Comparison of ENCODE assay signal across 8 cellular contexts in genomic region chr2:96304606-96305005, GRCh38. TPM values are rescaled to one million over a fixed set of nuclear protein-coding genes. Genes with fewer than 3 reads are reported as not detected.
DNase-seq lines count a peak whose midpoint lies in the region; ATAC-seq and TF ChIP-seq lines count a peak whose summit lies in the region.

No MANE protein-coding gene starts in this region.

- H3K9me3 Mint-ChIP-seq in stimulated activated naive CD8-positive, alpha-beta T cell treated with anti-CD3 and anti-CD28 coated beads, Interleukin-15, Interleukin-2, amounts not matched to agents 100 ng/mL and 50 ng/mL, for 24 hours = no peaks in the 10 kb centered on the region
- no peaks in the 10 kb centered on the region for H3K9me3 Mint-ChIP-seq in MCF 10A (ENCODE audit: unreplicated experiment)

- no peak for DNase-seq in stimulated activated naive CD8-positive, alpha-beta T cell treated with anti-CD3 and anti-CD28 coated beads, Interleukin-15, Interleukin-2, amounts not matched to agents 100 U/mL and 50 U/mL, for 24 hours
- DNase-seq in MCF 10A (ENCODE audit: unreplicated experiment) = no peak
- DNase-seq in mucosa of descending colon = no peak
- no peak for DNase-seq in DMS53 (lab: John Stamatoyannopoulos, UW)
- DNase-seq in NCI-H2171 treated with DMSO at 0.1 percent for 48 hours (lab: John Stamatoyannopoulos, UW) = no peak
- no peak for DNase-seq in HuH-7 (ENCODE audit: low spot score)
- DNase-seq in globus pallidus (ENCODE audit: low spot score) = no peak

- CTCF ChIA-PET in MCF 10A (lab: Yijun Ruan, JAX) = interaction anchor here (0.7 to 2.1 kb wide), 6 partner anchors 15 to 250 kb away, joined by 3 to 7 read pairs (median 4); no protein-coding TSS in a partner anchor

- H3K4me3 ChIP-seq in mucosa of descending colon = peak overlapping the region; percentile 33

- TF ChIP-seq CTCF in MCF 10A (IDR thresholded peaks at IDR 0.05; ENCODE audit: unreplicated experiment) (no peak), mucosa of descending colon (IDR thresholded peaks at IDR 0.05) (no peak)

- ATAC-seq in stimulated activated naive CD8-positive, alpha-beta T cell treated with anti-CD3 and anti-CD28 coated beads, Interleukin-15, Interleukin-2, amounts not matched to agents 100 U/mL and 50 U/mL, for 24 hours = no peak
- ATAC-seq in mucosa of descending colon = no peak

- H3K4me1 Mint-ChIP-seq in stimulated activated naive CD8-positive, alpha-beta T cell treated with anti-CD3 and anti-CD28 coated beads, Interleukin-15, Interleukin-2, amounts not matched to agents 100 ng/mL and 50 ng/mL, for 24 hours (ENCODE audit: low read depth) = peaks cover 55% of the 10 kb centered on the region
- H3K4me1 Mint-ChIP-seq in MCF 10A (ENCODE audit: insufficient read depth, unreplicated experiment) = peaks cover 25% of the 10 kb centered on the region

- BruUV-seq in MCF 10A (replicated peaks; lab: Mats Ljungman, UMichigan) = no TSS peak

- H3K36me3 Mint-ChIP-seq in stimulated activated naive CD8-positive, alpha-beta T cell treated with anti-CD3 and anti-CD28 coated beads, Interleukin-15, Interleukin-2, amounts not matched to agents 100 ng/mL and 50 ng/mL, for 24 hours (ENCODE audit: low read depth) = peaks cover 57% of the 10 kb centered on the region
- peaks cover 61% of the 10 kb centered on the region for H3K36me3 Mint-ChIP-seq in MCF 10A (ENCODE audit: insufficient read depth, unreplicated experiment)

- no peaks in the 10 kb centered on the region for H3K27me3 Mint-ChIP-seq in stimulated activated naive CD8-positive, alpha-beta T cell treated with anti-CD3 and anti-CD28 coated beads, Interleukin-15, Interleukin-2, amounts not matched to agents 100 ng/mL and 50 ng/mL, for 24 hours
- H3K27me3 Mint-ChIP-seq in MCF 10A (ENCODE audit: insufficient read depth, unreplicated experiment) = no peaks in the 10 kb centered on the region

- POLR2A ChIA-PET in MCF 10A (lab: Yijun Ruan, JAX) = interaction anchor here (1.0 to 5.0 kb wide), 19 partner anchors 10 to 230 kb away, joined by 3 to 78 read pairs (median 7); partner anchors contain the start of genes CIAO1, NCAPH, NEURL3 and STARD7

- H3K27ac Mint-ChIP-seq in stimulated activated naive CD8-positive, alpha-beta T cell treated with anti-CD3 and anti-CD28 coated beads, Interleukin-15, Interleukin-2, amounts not matched to agents 100 ng/mL and 50 ng/mL, for 24 hours = peak overlapping the region; percentile 75
- peak overlapping the region; percentile 96 for H3K27ac Mint-ChIP-seq in MCF 10A (ENCODE audit: low read depth, unreplicated experiment)

- no peaks in the 10 kb centered on the region for H3K9me3 ChIP-seq in mucosa of descending colon

- intact Hi-C loops in MCF 10A (cut with micrococcal nuclease) = loop anchor here (1.0 to 2.0 kb wide), 2 partner anchors 30 to 205 kb away; partner anchors contain the start of gene NCAPH
- intact Hi-C loops in mucosa of descending colon (cut with DNase I, micrococcal nuclease) = no loop called here

- H3K4me1 ChIP-seq in mucosa of descending colon (ENCODE audit: low read depth) = peaks cover 13% of the 10 kb centered on the region

- peaks cover 12% of the 10 kb centered on the region for H3K36me3 ChIP-seq in mucosa of descending colon (ENCODE audit: low read depth)

- peak overlapping the region; percentile 97 for H3K4me3 Mint-ChIP-seq in stimulated activated naive CD8-positive, alpha-beta T cell treated with anti-CD3 and anti-CD28 coated beads, Interleukin-15, Interleukin-2, amounts not matched to agents 100 ng/mL and 50 ng/mL, for 24 hours
- peak overlapping the region; percentile 95 for H3K4me3 Mint-ChIP-seq in MCF 10A (ENCODE audit: unreplicated experiment)

RNA-seq across cellular contexts. Expression of gene SNRNP200, which starts 0.7 kb away (rescaled TPM):
- 115 and 116 TPM in 2 replicates for total RNA-seq in MCF 10A (2022)
- 100 to 1,000 TPM in 2 of 3 donors, 10 to 100 TPM in 1; 95.8 to 113 (median 106) TPM for total RNA-seq in mucosa of descending colon

RNA-seq across cellular contexts. Expression of gene ITPRIPL1, which starts 20.5 kb away (rescaled TPM):
- total RNA-seq in MCF 10A (2022) = not detected in 2 replicates
- 1 to 10 TPM in 2 of 3 donors, under 1 TPM in 1; 0.43 to 1.4 (median 1.3) TPM for total RNA-seq in mucosa of descending colon

RNA-seq across cellular contexts. Expression of gene NCAPH, which starts 31.0 kb away (rescaled TPM):
- 10.7 and 11.5 TPM in 2 replicates for total RNA-seq in MCF 10A (2022)
- 10 to 100 TPM in 1 of 3 donors, 1 to 10 TPM in 2; 2.8 to 13.4 (median 4.6) TPM for total RNA-seq in mucosa of descending colon

RNA-seq across cellular contexts. Expression of gene CIAO1, which starts 38.6 kb away (rescaled TPM):
- total RNA-seq in MCF 10A (2022) (62.3 and 63.3 TPM in 2 replicates), mucosa of descending colon (10 to 100 TPM; 57.5 to 67.1 (median 60.6) TPM)

RNA-seq across cellular contexts. Expression of gene TMEM127, which starts 38.8 kb away (rescaled TPM):
- total RNA-seq in MCF 10A (2022) (31.5 and 40.0 TPM in 2 replicates), mucosa of descending colon (100 to 1,000 TPM in 1 of 3 donors, 10 to 100 TPM in 2; 82.3 to 136 (median 87.9) TPM)
